Comparison of ENCODE assay signal across 19 cellular contexts in genomic region chr22:22424210-22424800, GRCh38.
DNase-seq lines count a peak whose midpoint lies in the region; ATAC-seq and TF ChIP-seq lines count a peak whose summit lies in the region.
"Had no signal": no experiment of that assay in that cellular context is flagged by ENCODE, and none has a peak within 500 bp of the region (broad histone marks: within the 10 kb centered on the region; RNA-seq: fewer than 3 reads in every experiment).

No MANE protein-coding gene starts in this region.

- intact Hi-C loops in lower lobe of right lung (cut with DNase I) = no loop called here

- H3K4me3 Mint-ChIP-seq in endodermal cell = no peak overlapping the region
- no peak overlapping the region for H3K4me3 Mint-ChIP-seq in stimulated activated memory B cell treated with anti-CD40 and anti-IgM and Interleukin-4, amounts not matched to agents 10 μg/mL and 1 μg/mL and 100 μg/mL, for 72 hours
- H3K4me3 Mint-ChIP-seq: activated CD4-positive, alpha-beta T cell treated with anti-CD3 and anti-CD28 coated beads, Interleukin-2, amount 10 ng/mL, durations not matched to agents 24 days and 14 days; activated CD8-positive, alpha-beta memory T cell treated with anti-CD3 and anti-CD28 coated beads, Interleukin-2, amount 10 ng/mL, durations not matched to agents 7 days and 5 days; activated naive CD4-positive, alpha-beta T cell treated with anti-CD3 and anti-CD28 coated beads, Interleukin-2, amount 10 ng/mL, durations not matched to agents 7 days and 5 days had no signal

- peaks cover 87% of the 10 kb centered on the region for H3K27me3 ChIP-seq in endodermal cell (ENCODE audit: control insufficient read depth, insufficient read depth, low read length, poor library complexity, severe bottlenecking)
- peaks cover 6% of the 10 kb centered on the region for H3K27me3 ChIP-seq in lower lobe of right lung (ENCODE audit: low read depth)
- H3K27me3 ChIP-seq: upper lobe of left lung had no signal

- H3K27ac ChIP-seq in endodermal cell (ENCODE audit: low read depth, low read length) (no peak overlapping the region), lower lobe of right lung (no peak overlapping the region)
- H3K27ac ChIP-seq: prostate gland, upper lobe of left lung had no signal

- peaks cover 97% of the 10 kb centered on the region for H3K27me3 Mint-ChIP-seq in endodermal cell (ENCODE audit: insufficient read depth)
- H3K27me3 Mint-ChIP-seq in stimulated activated memory B cell treated with anti-CD40 and anti-IgM and Interleukin-4, amounts not matched to agents 10 μg/mL and 1 μg/mL and 100 μg/mL, for 72 hours = no peaks in the 10 kb centered on the region

- no peak overlapping the region for H3K4me3 ChIP-seq in endodermal cell (ENCODE audit: low read length)
- no peak overlapping the region for H3K4me3 ChIP-seq in lower lobe of right lung
- H3K4me3 ChIP-seq: prostate gland, upper lobe of left lung had no signal

- TF ChIP-seq CTCF in endodermal cell (conservative IDR thresholded peaks at IDR 0.05) = no peak
- TF ChIP-seq CTCF in lower lobe of right lung (IDR thresholded peaks at IDR 0.05) = no peak

- H3K9ac ChIP-seq in endodermal cell (ENCODE audit: extremely low read depth, low read length, poor library complexity, severe bottlenecking) = no peak overlapping the region
- H3K9ac ChIP-seq: SK-N-SH had no signal

- H3K4me1 ChIP-seq in endodermal cell (ENCODE audit: control insufficient read depth, insufficient read depth, low read length) = no peaks in the 10 kb centered on the region
- H3K4me1 ChIP-seq in lower lobe of right lung = no peaks in the 10 kb centered on the region
- H3K4me1 ChIP-seq: prostate gland, upper lobe of left lung had no signal

- H3K9me3 Mint-ChIP-seq in endodermal cell = no peaks in the 10 kb centered on the region
- H3K9me3 Mint-ChIP-seq in stimulated activated memory B cell treated with anti-CD40 and anti-IgM and Interleukin-4, amounts not matched to agents 10 μg/mL and 1 μg/mL and 100 μg/mL, for 72 hours = no peaks in the 10 kb centered on the region
- H3K9me3 Mint-ChIP-seq: activated CD4-positive, alpha-beta T cell treated with anti-CD3 and anti-CD28 coated beads, Interleukin-2, amount 10 ng/mL, durations not matched to agents 24 days and 14 days; activated naive CD4-positive, alpha-beta T cell treated with anti-CD3 and anti-CD28 coated beads, Interleukin-2, amount 10 ng/mL, durations not matched to agents 7 days and 5 days had no signal

- DNase-seq in NCI-H748 (lab: John Stamatoyannopoulos, UW; ENCODE audit: unreplicated experiment) = peak; percentile 1
- DNase-seq in NCI-H748 treated with DMSO at 0.1 percent for 48 hours (lab: John Stamatoyannopoulos, UW) = no peak
- DNase-seq in NCI-H69 (lab: John Stamatoyannopoulos, UW) = peak; percentile 60
- DNase-seq in endodermal cell = peak; percentile 74
- DNase-seq in NCI-H2196 (lab: John Stamatoyannopoulos, UW; ENCODE audit: unreplicated experiment) = no peak
- no peak for DNase-seq in DMS153 treated with DMSO at 0.1 percent for 48 hours (lab: John Stamatoyannopoulos, UW; ENCODE audit: unreplicated experiment)
- no peak for DNase-seq in lower lobe of right lung
- DNase-seq: activated CD4-positive, alpha-beta T cell treated with anti-CD3 and anti-CD28 coated beads, Interleukin-2, amount 10 ng/mL, durations not matched to agents 24 days and 14 days; activated CD8-positive, alpha-beta memory T cell treated with anti-CD3 and anti-CD28 coated beads, Interleukin-2, amount 10 ng/mL, durations not matched to agents 7 days and 5 days; activated naive CD4-positive, alpha-beta T cell treated with anti-CD3 and anti-CD28 coated beads, Interleukin-2, amount 10 ng/mL, durations not matched to agents 7 days and 5 days; cortex of kidney; H7; NCI-H1092 treated with DMSO at 0.1 percent for 48 hours; NCI-H2081 treated with DMSO at 0.1 percent for 48 hours; NCI-H510A treated with DMSO at 0.1 percent for 48 hours; SK-N-SH; upper lobe of left lung had no signal

- no peak overlapping the region for H3K27ac Mint-ChIP-seq in endodermal cell
- peak overlapping the region; percentile 17 for H3K27ac Mint-ChIP-seq in stimulated activated memory B cell treated with anti-CD40 and anti-IgM and Interleukin-4, amounts not matched to agents 10 μg/mL and 1 μg/mL and 100 μg/mL, for 72 hours
- H3K27ac Mint-ChIP-seq: activated CD4-positive, alpha-beta T cell treated with anti-CD3 and anti-CD28 coated beads, Interleukin-2, amount 10 ng/mL, durations not matched to agents 24 days and 14 days; activated CD8-positive, alpha-beta memory T cell treated with anti-CD3 and anti-CD28 coated beads, Interleukin-2, amount 10 ng/mL, durations not matched to agents 7 days and 5 days; activated naive CD4-positive, alpha-beta T cell treated with anti-CD3 and anti-CD28 coated beads, Interleukin-2, amount 10 ng/mL, durations not matched to agents 7 days and 5 days had no signal

- no peaks in the 10 kb centered on the region for H3K36me3 ChIP-seq in endodermal cell (ENCODE audit: control insufficient read depth, insufficient read depth, low read length)
- no peaks in the 10 kb centered on the region for H3K36me3 ChIP-seq in lower lobe of right lung
- H3K36me3 ChIP-seq: prostate gland, upper lobe of left lung had no signal

- H3K4me1 Mint-ChIP-seq in endodermal cell = no peaks in the 10 kb centered on the region
- H3K4me1 Mint-ChIP-seq in stimulated activated memory B cell treated with anti-CD40 and anti-IgM and Interleukin-4, amounts not matched to agents 10 μg/mL and 1 μg/mL and 100 μg/mL, for 72 hours = peaks cover 67% of the 10 kb centered on the region
- H3K4me1 Mint-ChIP-seq: activated CD4-positive, alpha-beta T cell treated with anti-CD3 and anti-CD28 coated beads, Interleukin-2, amount 10 ng/mL, durations not matched to agents 24 days and 14 days; activated CD8-positive, alpha-beta memory T cell treated with anti-CD3 and anti-CD28 coated beads, Interleukin-2, amount 10 ng/mL, durations not matched to agents 7 days and 5 days; activated naive CD4-positive, alpha-beta T cell treated with anti-CD3 and anti-CD28 coated beads, Interleukin-2, amount 10 ng/mL, durations not matched to agents 7 days and 5 days had no signal

- ATAC-seq in stimulated activated memory B cell treated with anti-CD40 and anti-IgM and Interleukin-4, amounts not matched to agents 10 μg/mL and 1 μg/mL and 100 μg/mL, for 72 hours = no peak
- ATAC-seq in lower lobe of right lung = no peak
- ATAC-seq: activated CD8-positive, alpha-beta memory T cell treated with anti-CD3 and anti-CD28 coated beads, Interleukin-2, amount 10 ng/mL, durations not matched to agents 7 days and 5 days had no signal

- H3K9me3 ChIP-seq in endodermal cell (ENCODE audit: control insufficient read depth, low read length) = no peaks in the 10 kb centered on the region
- H3K9me3 ChIP-seq in lower lobe of right lung = no peaks in the 10 kb centered on the region
- H3K9me3 ChIP-seq: prostate gland, SK-N-SH, upper lobe of left lung had no signal

- H3K36me3 Mint-ChIP-seq in endodermal cell (ENCODE audit: low read depth) = no peaks in the 10 kb centered on the region
- H3K36me3 Mint-ChIP-seq in stimulated activated memory B cell treated with anti-CD40 and anti-IgM and Interleukin-4, amounts not matched to agents 10 μg/mL and 1 μg/mL and 100 μg/mL, for 72 hours = no peaks in the 10 kb centered on the region
- H3K36me3 Mint-ChIP-seq: activated CD8-positive, alpha-beta memory T cell treated with anti-CD3 and anti-CD28 coated beads, Interleukin-2, amount 10 ng/mL, durations not matched to agents 7 days and 5 days; activated naive CD4-positive, alpha-beta T cell treated with anti-CD3 and anti-CD28 coated beads, Interleukin-2, amount 10 ng/mL, durations not matched to agents 7 days and 5 days had no signal

- 65 to 69% methylated on average over 6 to 13 of the region's 13 CpGs for WGBS in endodermal cell (ENCODE audit: insufficient coverage in 1 of 2, insufficient read length in 1 of 2), 2 experiments

Comparison
In these comparisons a context has a peak if more than half of its experiments do, and no peak if none do; other contexts are left out.
1. DNase-seq: peak in NCI-H748 (single experiment), NCI-H69 (single experiment) and endodermal cell (single experiment); none in NCI-H748 treated with DMSO at 0.1 percent for 48 hours (single experiment), NCI-H2196 (single experiment), DMS153 treated with DMSO at 0.1 percent for 48 hours (single experiment) and lower lobe of right lung (single experiment).